In the genomic region with DNA sequence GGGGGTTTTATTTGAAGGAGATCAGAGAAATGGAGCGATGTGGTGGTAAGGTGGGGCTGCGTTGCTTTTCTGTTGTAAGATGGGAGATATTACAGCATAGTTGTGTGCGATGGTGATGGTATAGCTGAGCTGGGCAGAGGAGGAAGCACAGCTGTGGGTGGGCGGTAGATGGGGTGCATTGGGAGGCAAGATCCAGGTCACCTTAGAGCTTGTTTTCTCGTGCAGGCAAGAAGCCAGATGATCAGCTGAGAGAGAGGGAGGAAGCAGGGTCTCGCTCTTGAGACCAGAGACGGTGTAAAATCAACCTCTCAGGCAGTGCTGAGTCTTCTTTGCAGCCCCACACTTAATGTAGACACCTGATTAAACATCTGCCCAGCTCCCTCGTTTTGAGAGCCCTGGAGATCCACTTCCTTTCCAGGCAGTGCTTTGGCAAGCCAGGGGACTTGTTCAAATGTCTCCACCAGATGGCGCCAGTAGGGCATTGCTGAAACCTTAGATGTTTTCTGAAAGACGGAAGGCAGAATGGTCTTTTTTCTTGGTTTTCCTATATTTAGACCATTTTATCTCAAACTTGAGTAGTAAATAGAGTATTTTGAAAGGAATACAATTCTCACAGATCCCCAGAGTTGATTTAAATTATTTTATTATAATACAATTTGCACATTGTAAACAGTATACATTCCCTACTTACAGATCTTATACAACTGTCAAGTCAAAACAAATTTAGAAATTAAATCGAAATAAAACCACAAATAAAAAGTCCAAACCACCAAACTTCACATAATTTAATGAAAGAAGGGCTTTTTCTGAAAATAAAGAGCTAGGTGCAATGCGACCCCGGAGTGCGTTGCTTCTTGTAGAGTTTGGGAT, we compare ENCODE assay signal across 2 cellular contexts.
A peak's percentile ranks its signal among the peaks of the same experiment; 100 is the strongest.
TF ChIP-seq lines count a peak whose summit lies in the region.

No MANE protein-coding gene starts in this region.

TF ChIP-seq in GM23338, 12 proteins besides CTCF, POLR2A, EP300 and RAD21 (continues in another document):
- TF ChIP-seq ETS1 (IDR thresholded peaks at IDR 0.05) (no peak), EZH2 (IDR thresholded peaks at IDR 0.05; ENCODE audit: low read depth, unreplicated experiment) (no peak), ZNF331 (CRISPR knock-in tag; IDR thresholded peaks at IDR 0.05; ENCODE audit: low read depth) (no peak), ZNF114 (CRISPR knock-in tag; IDR thresholded peaks at IDR 0.05) (no peak), EZH2phosphoT487 (IDR thresholded peaks at IDR 0.05; ENCODE audit: unreplicated experiment) (no peak), CREB1 (CRISPR knock-in tag; IDR thresholded peaks at IDR 0.05; ENCODE audit: low read depth) (no peak), STAT1 (IDR thresholded peaks at IDR 0.05; ENCODE audit: unreplicated experiment) (no peak), POLR2AphosphoS5 (IDR thresholded peaks at IDR 0.05; ENCODE audit: low read depth) (no peak), ZNF462 (CRISPR knock-in tag; IDR thresholded peaks at IDR 0.05) (no peak), NANOG (IDR thresholded peaks at IDR 0.05; ENCODE audit: borderline replicate concordance) (no peak)

TF ChIP-seq in GM12878, 131 proteins besides CTCF, POLR2A, EP300 and RAD21:
- TF ChIP-seq MEF2A (IDR thresholded peaks at IDR 0.05; ENCODE audit: insufficient read depth, low read depth, low read length) (0 out of 2 replicates have a peak, but pooled peaks have one; percentile 22), SPI1 (IDR thresholded peaks at IDR 0.05; ENCODE audit: borderline replicate concordance, insufficient read depth, low read depth, low read length) (peak; percentile 70; the same call in 1 of the 2 replicates), SMAD1 (IDR thresholded peaks at IDR 0.05; ENCODE audit: low read depth, partially characterized antibody) (no peak), YY1 (IDR thresholded peaks at IDR 0.05; ENCODE audit: low read depth, low read length) (peak; percentile 67; the same call in 1 of the 2 replicates), SMC3 (IDR thresholded peaks at IDR 0.05; ENCODE audit: borderline replicate concordance, low read length) (peak; percentile 94), SKIL (IDR thresholded peaks at IDR 0.05; ENCODE audit: low read depth, poor library complexity, severe bottlenecking) (peak; percentile 33)
